1 cellular context compared by ENCODE assay signal in the genomic region with DNA sequence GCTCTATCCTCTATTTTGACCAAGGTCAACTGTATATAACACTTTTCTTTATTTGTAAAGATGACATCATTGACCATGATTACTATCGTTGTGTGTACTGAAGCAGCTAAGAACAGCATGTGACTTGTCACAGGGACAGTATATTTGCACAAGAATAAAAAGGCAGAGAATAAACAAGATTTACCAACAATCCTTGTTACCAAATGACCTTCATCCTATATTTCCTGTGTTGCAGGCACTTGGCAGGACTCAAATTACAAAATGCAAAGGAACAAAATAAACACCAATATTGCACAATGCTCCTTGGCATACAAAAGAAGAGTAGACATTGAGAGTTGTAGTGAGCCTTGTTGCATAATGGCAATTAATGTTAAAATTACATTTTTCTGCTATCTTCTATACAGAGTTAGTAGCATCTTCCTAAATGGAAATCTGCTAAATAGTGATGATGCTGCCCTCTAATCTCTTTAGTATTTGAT.
A peak's percentile ranks its signal among the peaks of the same experiment; 100 is the strongest.
TF ChIP-seq lines count a peak whose summit lies in the region.

No MANE protein-coding gene starts in this region.

TF ChIP-seq in HepG2, 621 proteins besides CTCF, POLR2A, EP300 and RAD21 (continued from another document and continues in another):
- TF ChIP-seq REST (IDR thresholded peaks at IDR 0.05; ENCODE audit: borderline replicate concordance in 1 of 2, low read depth in 1 of 2, low read length in 2 of 2) (peak in 1 of 2 experiments; percentile 84; a peak in 2 of 4 replicates), ZNF788 (CRISPR knock-in tag; IDR thresholded peaks at IDR 0.05; ENCODE audit: borderline replicate concordance) (peak; percentile 60; the same call in 1 of the 2 replicates), ELF3 (CRISPR knock-in tag; IDR thresholded peaks at IDR 0.05) (peak; percentile 99), ZNF607 (CRISPR knock-in tag; IDR thresholded peaks at IDR 0.05; ENCODE audit: borderline replicate concordance) (peak; percentile 88; the same call in 1 of the 2 replicates), ZNF841 (CRISPR knock-in tag; IDR thresholded peaks at IDR 0.05; ENCODE audit: borderline replicate concordance) (no peak), ELF1 (CRISPR knock-in tag; IDR thresholded peaks at IDR 0.05) (peak; percentile 85), ATF7 (IDR thresholded peaks at IDR 0.05) (peak; percentile 99), ATF7 (CRISPR knock-in tag; IDR thresholded peaks at IDR 0.05) (peak; percentile 98; the same call in 1 of the 2 replicates), TEF (CRISPR knock-in tag; IDR thresholded peaks at IDR 0.05) (peak; percentile 92), ZNF556 (CRISPR knock-in tag; IDR thresholded peaks at IDR 0.05; ENCODE audit: borderline replicate concordance) (peak; percentile 95; the same call in 1 of the 2 replicates), YEATS2 (CRISPR knock-in tag; IDR thresholded peaks at IDR 0.05; ENCODE audit: borderline replicate concordance) (peak; percentile 86; the same call in 1 of the 2 replicates), GMEB1 (CRISPR knock-in tag; IDR thresholded peaks at IDR 0.05; ENCODE audit: borderline replicate concordance) (peak; percentile 66; the same call in 1 of the 2 replicates), NR2C2 (CRISPR knock-in tag; IDR thresholded peaks at IDR 0.05; ENCODE audit: borderline replicate concordance) (peak; percentile 87), GATAD1 (CRISPR knock-in tag; IDR thresholded peaks at IDR 0.05) (peak; percentile 83), NFYC (CRISPR knock-in tag; IDR thresholded peaks at IDR 0.05) (peak; percentile 55; the same call in 1 of the 2 replicates), SP1 (IDR thresholded peaks at IDR 0.05) (no peak), SP1 (CRISPR knock-in tag; IDR thresholded peaks at IDR 0.05) (0 out of 2 replicates have a peak, but pooled peaks have one; percentile 30), PHF8 (CRISPR knock-in tag; IDR thresholded peaks at IDR 0.05) (0 out of 2 replicates have a peak, but pooled peaks have one; percentile 36), KLF6 (CRISPR knock-in tag; IDR thresholded peaks at IDR 0.05) (peak; percentile 97), ESRRA (CRISPR knock-in tag; IDR thresholded peaks at IDR 0.05; ENCODE audit: low read depth) (peak; percentile 95), TFAP4 (IDR thresholded peaks at IDR 0.05; ENCODE audit: borderline replicate concordance, low read depth) (peak; percentile 72; the same call in 1 of the 2 replicates), ZNF12 (CRISPR knock-in tag; IDR thresholded peaks at IDR 0.05) (peak; percentile 87), MXD4 (CRISPR knock-in tag; IDR thresholded peaks at IDR 0.05) (peak; percentile 73; the same call in 1 of the 2 replicates), TCF12 (IDR thresholded peaks at IDR 0.05) (no peak), TCF12 (CRISPR knock-in tag; IDR thresholded peaks at IDR 0.05) (peak; percentile 97), HNRNPLL (IDR thresholded peaks at IDR 0.05; ENCODE audit: low read depth, low read length, poor library complexity, severe bottlenecking) (no peak), TOE1 (CRISPR knock-in tag; IDR thresholded peaks at IDR 0.05) (peak; percentile 85; the same call in 1 of the 2 replicates), ZNF557 (CRISPR knock-in tag; IDR thresholded peaks at IDR 0.05) (no peak), ZNF331 (CRISPR knock-in tag; IDR thresholded peaks at IDR 0.05) (peak; percentile 98), RAD51 (IDR thresholded peaks at IDR 0.05; ENCODE audit: borderline replicate concordance) (peak; percentile 88), YEATS4 (CRISPR knock-in tag; IDR thresholded peaks at IDR 0.05; ENCODE audit: borderline replicate concordance) (peak; percentile 52; the same call in 1 of the 2 replicates), RNF2 (conservative IDR thresholded peaks at IDR 0.05; ENCODE audit: low read depth) (peak; percentile 78; the same call in 1 of the 2 replicates), TCF7L2 (IDR thresholded peaks at IDR 0.05; ENCODE audit: low read depth, low read length) (peak; percentile 73), ZNF160 (CRISPR knock-in tag; IDR thresholded peaks at IDR 0.05) (peak; percentile 36; the same call in 1 of the 2 replicates), FIP1L1 (IDR thresholded peaks at IDR 0.05; ENCODE audit: borderline replicate concordance, insufficient read depth, low read depth, low read length) (no peak), KDM2A (CRISPR knock-in tag; IDR thresholded peaks at IDR 0.05; ENCODE audit: borderline replicate concordance, low read depth) (no peak; the same call in 1 of the 2 replicates), ADNP (CRISPR knock-in tag; IDR thresholded peaks at IDR 0.05) (no peak), ZNF136 (CRISPR knock-in tag; IDR thresholded peaks at IDR 0.05; ENCODE audit: low read depth) (peak; percentile 79; the same call in 1 of the 2 replicates), STAT5B (CRISPR knock-in tag; IDR thresholded peaks at IDR 0.05) (0 out of 2 replicates have a peak, but pooled peaks have one; percentile 83), ZBTB7B (CRISPR knock-in tag; IDR thresholded peaks at IDR 0.05) (peak; percentile 66), ASH2L (IDR thresholded peaks at IDR 0.05; ENCODE audit: insufficient read length, low read depth, low read length) (peak; percentile 90), TBL1XR1 (IDR thresholded peaks at IDR 0.05; ENCODE audit: borderline replicate concordance, low read length, partially characterized antibody) (peak; percentile 99), ZNF430 (CRISPR knock-in tag; IDR thresholded peaks at IDR 0.05) (peak; percentile 53; the same call in 1 of the 2 replicates), GABPB1 (CRISPR knock-in tag; IDR thresholded peaks at IDR 0.05) (peak; percentile 56), KLF9 (CRISPR knock-in tag; IDR thresholded peaks at IDR 0.05; ENCODE audit: low read depth) (peak; percentile 88; the same call in 1 of the 2 replicates), TAF1 (CRISPR knock-in tag; IDR thresholded peaks at IDR 0.05) (no peak), ERF (CRISPR knock-in tag; IDR thresholded peaks at IDR 0.05) (peak; percentile 99), ZNF207 (IDR thresholded peaks at IDR 0.05; ENCODE audit: borderline replicate concordance) (no peak), MLX (CRISPR knock-in tag; IDR thresholded peaks at IDR 0.05) (peak; percentile 98), ZNF326 (CRISPR knock-in tag; IDR thresholded peaks at IDR 0.05; ENCODE audit: borderline replicate concordance) (no peak)
- TF ChIP-seq, protein P1, sequence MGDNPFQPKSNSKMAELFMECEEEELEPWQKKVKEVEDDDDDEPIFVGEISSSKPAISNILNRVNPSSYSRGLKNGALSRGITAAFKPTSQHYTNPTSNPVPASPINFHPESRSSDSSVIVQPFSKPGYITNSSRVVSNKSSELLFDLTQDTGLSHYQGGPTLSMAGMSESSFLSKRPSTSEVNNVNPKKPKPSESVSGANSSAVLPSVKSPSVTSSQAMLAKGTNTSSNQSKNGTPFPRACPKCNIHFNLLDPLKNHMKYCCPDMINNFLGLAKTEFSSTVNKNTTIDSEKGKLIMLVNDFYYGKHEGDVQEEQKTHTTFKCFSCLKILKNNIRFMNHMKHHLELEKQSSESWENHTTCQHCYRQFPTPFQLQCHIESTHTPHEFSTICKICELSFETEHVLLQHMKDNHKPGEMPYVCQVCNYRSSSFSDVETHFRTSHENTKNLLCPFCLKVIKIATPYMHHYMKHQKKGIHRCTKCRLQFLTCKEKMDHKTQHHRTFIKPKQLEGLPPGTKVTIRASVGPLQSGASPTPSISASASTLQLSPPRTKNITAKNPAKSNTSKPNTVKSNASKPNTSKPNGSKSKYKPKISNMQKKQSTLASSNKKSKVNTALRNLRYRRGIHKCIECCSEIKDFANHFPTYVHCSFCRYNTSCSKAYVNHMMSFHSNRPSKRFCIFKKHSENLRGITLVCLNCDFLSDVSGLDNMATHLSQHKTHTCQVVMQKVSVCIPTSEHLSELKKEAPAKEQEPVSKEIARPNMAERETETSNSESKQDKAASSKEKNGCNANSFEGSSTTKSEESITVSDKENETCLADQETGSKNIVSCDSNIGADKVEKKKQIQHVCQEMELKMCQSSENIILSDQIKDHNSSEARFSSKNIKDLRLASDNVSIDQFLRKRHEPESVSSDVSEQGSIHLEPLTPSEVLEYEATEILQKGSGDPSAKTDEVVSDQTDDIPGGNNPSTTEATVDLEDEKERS (CRISPR knock-in tag; IDR thresholded peaks at IDR 0.05), result peak; percentile 99
- TF ChIP-seq, protein P2, sequence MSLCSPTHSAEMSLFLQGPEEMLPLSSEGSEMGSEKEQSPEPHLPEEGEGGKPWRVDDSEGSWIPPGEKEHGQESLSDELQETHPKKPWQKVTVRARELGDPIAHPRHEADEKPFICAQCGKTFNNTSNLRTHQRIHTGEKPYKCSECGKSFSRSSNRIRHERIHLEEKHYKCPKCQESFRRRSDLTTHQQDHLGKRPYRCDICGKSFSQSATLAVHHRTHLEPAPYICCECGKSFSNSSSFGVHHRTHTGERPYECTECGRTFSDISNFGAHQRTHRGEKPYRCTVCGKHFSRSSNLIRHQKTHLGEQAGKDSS (CRISPR knock-in tag; IDR thresholded peaks at IDR 0.05; ENCODE audit: borderline replicate concordance, low read depth), result 0 out of 2 replicates have a peak, but pooled peaks have one; percentile 42
- TF ChIP-seq, protein P3, sequence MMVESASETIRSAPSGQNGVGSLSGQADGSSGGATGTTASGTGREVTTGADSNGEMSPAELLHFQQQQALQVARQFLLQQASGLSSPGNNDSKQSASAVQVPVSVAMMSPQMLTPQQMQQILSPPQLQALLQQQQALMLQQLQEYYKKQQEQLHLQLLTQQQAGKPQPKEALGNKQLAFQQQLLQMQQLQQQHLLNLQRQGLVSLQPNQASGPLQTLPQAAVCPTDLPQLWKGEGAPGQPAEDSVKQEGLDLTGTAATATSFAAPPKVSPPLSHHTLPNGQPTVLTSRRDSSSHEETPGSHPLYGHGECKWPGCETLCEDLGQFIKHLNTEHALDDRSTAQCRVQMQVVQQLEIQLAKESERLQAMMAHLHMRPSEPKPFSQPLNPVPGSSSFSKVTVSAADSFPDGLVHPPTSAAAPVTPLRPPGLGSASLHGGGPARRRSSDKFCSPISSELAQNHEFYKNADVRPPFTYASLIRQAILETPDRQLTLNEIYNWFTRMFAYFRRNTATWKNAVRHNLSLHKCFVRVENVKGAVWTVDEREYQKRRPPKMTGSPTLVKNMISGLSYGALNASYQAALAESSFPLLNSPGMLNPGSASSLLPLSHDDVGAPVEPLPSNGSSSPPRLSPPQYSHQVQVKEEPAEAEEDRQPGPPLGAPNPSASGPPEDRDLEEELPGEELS (CRISPR knock-in tag; IDR thresholded peaks at IDR 0.05), result peak; percentile 100
- TF ChIP-seq, protein P4, sequence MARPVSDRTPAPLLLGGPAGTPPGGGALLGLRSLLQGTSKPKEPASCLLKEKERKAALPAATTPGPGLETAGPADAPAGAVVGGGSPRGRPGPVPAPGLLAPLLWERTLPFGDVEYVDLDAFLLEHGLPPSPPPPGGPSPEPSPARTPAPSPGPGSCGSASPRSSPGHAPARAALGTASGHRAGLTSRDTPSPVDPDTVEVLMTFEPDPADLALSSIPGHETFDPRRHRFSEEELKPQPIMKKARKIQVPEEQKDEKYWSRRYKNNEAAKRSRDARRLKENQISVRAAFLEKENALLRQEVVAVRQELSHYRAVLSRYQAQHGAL (CRISPR knock-in tag; IDR thresholded peaks at IDR 0.05; ENCODE audit: not compliant biosample characterization), result no peak
